1 cellular context compared by ENCODE assay signal in genomic region chr15:58077427-58077826, GRCh38.
TF ChIP-seq lines count a peak whose summit lies in the region.

No MANE protein-coding gene starts in this region.

TF ChIP-seq in WTC11, 78 proteins besides CTCF, POLR2A, EP300 and RAD21 (continued from another document):
- TF ChIP-seq AFF4 (CRISPR knock-in tag; IDR thresholded peaks at IDR 0.05; ENCODE audit: borderline replicate concordance), result no peak
- no peak for TF ChIP-seq ZNF121 (CRISPR knock-in tag; IDR thresholded peaks at IDR 0.05)
- TF ChIP-seq ZNF219 (CRISPR knock-in tag; IDR thresholded peaks at IDR 0.05; ENCODE audit: borderline replicate concordance), result no peak
- no peak for TF ChIP-seq ETV6 (CRISPR knock-in tag; IDR thresholded peaks at IDR 0.05)
TF ChIP-seq in WTC11: peak in this region for 0.
